In the genomic region with DNA sequence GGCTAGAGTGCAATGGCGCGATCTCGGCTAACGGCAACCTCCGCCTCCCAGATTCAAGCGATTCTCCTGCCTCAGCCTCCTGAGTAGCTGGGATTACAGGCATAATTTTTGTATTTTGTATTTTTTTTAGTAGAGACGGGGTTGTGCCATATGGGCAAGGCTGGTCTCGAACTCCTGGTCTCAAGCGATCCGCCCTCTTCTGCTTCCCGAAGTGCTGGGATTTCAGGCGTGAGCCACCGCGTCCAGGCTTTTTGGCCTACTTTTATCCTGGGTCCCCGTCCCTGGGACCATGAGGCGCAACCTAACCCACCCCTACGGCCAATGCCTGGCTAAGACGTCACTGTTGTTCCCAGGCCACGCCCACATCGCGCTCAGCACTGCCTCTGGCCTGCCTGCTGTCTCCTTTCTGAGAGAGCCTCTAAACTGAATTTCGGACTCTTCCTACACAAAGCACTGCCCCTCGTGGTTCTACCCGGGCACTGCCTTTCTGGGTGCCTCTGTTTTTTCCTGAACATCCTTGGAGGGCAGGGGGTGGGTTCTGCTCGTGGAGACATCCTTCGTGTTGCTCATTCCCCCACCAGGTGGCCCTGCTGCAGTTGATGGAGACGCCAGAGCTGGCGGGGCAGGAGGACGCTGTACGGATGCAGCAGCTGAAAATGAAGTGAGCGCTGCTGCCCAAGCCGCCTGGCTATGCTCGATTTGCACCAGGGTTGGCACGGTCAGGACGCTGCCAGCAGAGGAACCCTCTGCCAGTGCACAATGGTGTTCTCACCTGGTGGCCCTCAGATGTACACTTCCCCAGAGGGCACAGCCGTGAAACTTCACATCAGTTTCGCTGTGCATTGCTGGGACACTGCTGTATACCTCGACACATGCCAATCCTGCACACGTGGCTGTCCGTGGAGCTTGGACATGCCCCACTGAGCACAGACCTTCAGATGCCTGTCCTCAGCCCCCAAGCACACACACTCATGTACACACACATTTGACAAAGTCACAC, we compare ENCODE assay signal across 1 cellular context.
A peak's percentile ranks its signal among the peaks of the same experiment; 100 is the strongest.
TF ChIP-seq lines count a peak whose summit lies in the region.

No MANE protein-coding gene starts in this region.

TF ChIP-seq in H1, 55 proteins besides CTCF, POLR2A, EP300 and RAD21:
- TF ChIP-seq ASH2L (IDR thresholded peaks at IDR 0.05; ENCODE audit: low read length) = no peak
- TF ChIP-seq BRCA1 (IDR thresholded peaks at IDR 0.05; ENCODE audit: low read depth, low read length) = no peak
- TF ChIP-seq, protein P1, sequence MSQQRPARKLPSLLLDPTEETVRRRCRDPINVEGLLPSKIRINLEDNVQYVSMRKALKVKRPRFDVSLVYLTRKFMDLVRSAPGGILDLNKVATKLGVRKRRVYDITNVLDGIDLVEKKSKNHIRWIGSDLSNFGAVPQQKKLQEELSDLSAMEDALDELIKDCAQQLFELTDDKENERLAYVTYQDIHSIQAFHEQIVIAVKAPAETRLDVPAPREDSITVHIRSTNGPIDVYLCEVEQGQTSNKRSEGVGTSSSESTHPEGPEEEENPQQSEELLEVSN (IDR thresholded peaks at IDR 0.05) = no peak; the same call in 1 of the 2 replicates
- TF ChIP-seq KDM4A (IDR thresholded peaks at IDR 0.05; ENCODE audit: low read depth, low read length, severe bottlenecking) = no peak
- TF ChIP-seq SIN3A (conservative IDR thresholded peaks at IDR 0.05 in 1 of 2, IDR thresholded peaks at IDR 0.05 in 1 of 2; ENCODE audit: low read depth in 1 of 2, low read length in 2 of 2) = peak in 1 of 2 experiments; percentile 11; a peak in 1 of 4 replicates
- no peak for TF ChIP-seq GABPA (IDR thresholded peaks at IDR 0.05; ENCODE audit: borderline replicate concordance, insufficient read depth, low read length)
- peak; percentile 67; the same call in 1 of the 2 replicates for TF ChIP-seq SP1 (IDR thresholded peaks at IDR 0.05; ENCODE audit: low read depth, low read length)
- TF ChIP-seq SUZ12 (IDR thresholded peaks at IDR 0.05; ENCODE audit: low read length) = no peak
- TF ChIP-seq YY1 (IDR thresholded peaks at IDR 0.05; ENCODE audit: low read depth, low read length) = peak; percentile 47; the same call in 1 of the 2 replicates
- TF ChIP-seq SP4 (IDR thresholded peaks at IDR 0.05; ENCODE audit: low read length) = peak; percentile 58; the same call in 1 of the 2 replicates
- TF ChIP-seq RXRA (IDR thresholded peaks at IDR 0.05; ENCODE audit: insufficient read depth, low read depth, low read length) = no peak
- TF ChIP-seq TCF12 (IDR thresholded peaks at IDR 0.05; ENCODE audit: low read depth, low read length) = no peak
- TF ChIP-seq FOSL1 (IDR thresholded peaks at IDR 0.05; ENCODE audit: insufficient read depth, low read depth, low read length) = no peak
- TF ChIP-seq JUN (IDR thresholded peaks at IDR 0.05; ENCODE audit: low read depth, low read length) = no peak
- no peak for TF ChIP-seq RNF2 (IDR thresholded peaks at IDR 0.05; ENCODE audit: borderline replicate concordance, low read depth, low read length, missing control alignments, poor library complexity, severe bottlenecking)
- TF ChIP-seq POLR2AphosphoS5 (IDR thresholded peaks at IDR 0.05; ENCODE audit: low read depth, low read length) = peak; percentile 62
- TF ChIP-seq, protein P2, sequence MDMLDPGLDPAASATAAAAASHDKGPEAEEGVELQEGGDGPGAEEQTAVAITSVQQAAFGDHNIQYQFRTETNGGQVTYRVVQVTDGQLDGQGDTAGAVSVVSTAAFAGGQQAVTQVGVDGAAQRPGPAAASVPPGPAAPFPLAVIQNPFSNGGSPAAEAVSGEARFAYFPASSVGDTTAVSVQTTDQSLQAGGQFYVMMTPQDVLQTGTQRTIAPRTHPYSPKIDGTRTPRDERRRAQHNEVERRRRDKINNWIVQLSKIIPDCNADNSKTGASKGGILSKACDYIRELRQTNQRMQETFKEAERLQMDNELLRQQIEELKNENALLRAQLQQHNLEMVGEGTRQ (IDR thresholded peaks at IDR 0.05; ENCODE audit: low read length) = no peak
- no peak for TF ChIP-seq SAP30 (IDR thresholded peaks at IDR 0.05; ENCODE audit: insufficient read depth, insufficient replicate concordance, low read length)
- peak; percentile 19; the same call in 1 of the 2 replicates for TF ChIP-seq BACH1 (IDR thresholded peaks at IDR 0.05; ENCODE audit: low read length)
- TF ChIP-seq, protein P3, sequence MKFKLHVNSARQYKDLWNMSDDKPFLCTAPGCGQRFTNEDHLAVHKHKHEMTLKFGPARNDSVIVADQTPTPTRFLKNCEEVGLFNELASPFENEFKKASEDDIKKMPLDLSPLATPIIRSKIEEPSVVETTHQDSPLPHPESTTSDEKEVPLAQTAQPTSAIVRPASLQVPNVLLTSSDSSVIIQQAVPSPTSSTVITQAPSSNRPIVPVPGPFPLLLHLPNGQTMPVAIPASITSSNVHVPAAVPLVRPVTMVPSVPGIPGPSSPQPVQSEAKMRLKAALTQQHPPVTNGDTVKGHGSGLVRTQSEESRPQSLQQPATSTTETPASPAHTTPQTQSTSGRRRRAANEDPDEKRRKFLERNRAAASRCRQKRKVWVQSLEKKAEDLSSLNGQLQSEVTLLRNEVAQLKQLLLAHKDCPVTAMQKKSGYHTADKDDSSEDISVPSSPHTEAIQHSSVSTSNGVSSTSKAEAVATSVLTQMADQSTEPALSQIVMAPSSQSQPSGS (IDR thresholded peaks at IDR 0.05; ENCODE audit: low read length) = 0 out of 2 replicates have a peak, but pooled peaks have one; percentile 37
- no peak for TF ChIP-seq SP2 (IDR thresholded peaks at IDR 0.05; ENCODE audit: low read length)
- TF ChIP-seq, protein P4, sequence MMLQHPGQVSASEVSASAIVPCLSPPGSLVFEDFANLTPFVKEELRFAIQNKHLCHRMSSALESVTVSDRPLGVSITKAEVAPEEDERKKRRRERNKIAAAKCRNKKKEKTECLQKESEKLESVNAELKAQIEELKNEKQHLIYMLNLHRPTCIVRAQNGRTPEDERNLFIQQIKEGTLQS (IDR thresholded peaks at IDR 0.05; ENCODE audit: insufficient read depth, low read depth, low read length) = no peak
- TF ChIP-seq RFX5 (IDR thresholded peaks at IDR 0.05; ENCODE audit: borderline replicate concordance, low read depth, low read length) = no peak
- no peak for TF ChIP-seq CEBPB (IDR thresholded peaks at IDR 0.05; ENCODE audit: low read depth, low read length)
- TF ChIP-seq TAF1 (IDR thresholded peaks at IDR 0.05; ENCODE audit: low read depth, low read length) = peak; percentile 72
- no peak; the same call in 1 of the 2 replicates for TF ChIP-seq PHF8 (conservative IDR thresholded peaks at IDR 0.05; ENCODE audit: low read depth, low read length)
- TF ChIP-seq KDM5A (IDR thresholded peaks at IDR 0.05; ENCODE audit: low read length) = no peak
- TF ChIP-seq JUND (IDR thresholded peaks at IDR 0.05; ENCODE audit: low read length) = no peak
- no peak for TF ChIP-seq CBX5 (IDR thresholded peaks at IDR 0.05; ENCODE audit: low read depth, low read length)
- no peak for TF ChIP-seq SIRT6 (IDR thresholded peaks at IDR 0.05; ENCODE audit: low read length)
- TF ChIP-seq CBX8 (IDR thresholded peaks at IDR 0.05; ENCODE audit: borderline replicate concordance, low read depth, low read length) = no peak
- TF ChIP-seq CREB1 (IDR thresholded peaks at IDR 0.05) = peak; percentile 83
- TF ChIP-seq, protein P5, sequence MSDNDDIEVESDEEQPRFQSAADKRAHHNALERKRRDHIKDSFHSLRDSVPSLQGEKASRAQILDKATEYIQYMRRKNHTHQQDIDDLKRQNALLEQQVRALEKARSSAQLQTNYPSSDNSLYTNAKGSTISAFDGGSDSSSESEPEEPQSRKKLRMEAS (IDR thresholded peaks at IDR 0.05) = peak; percentile 86
- TF ChIP-seq, protein P6, sequence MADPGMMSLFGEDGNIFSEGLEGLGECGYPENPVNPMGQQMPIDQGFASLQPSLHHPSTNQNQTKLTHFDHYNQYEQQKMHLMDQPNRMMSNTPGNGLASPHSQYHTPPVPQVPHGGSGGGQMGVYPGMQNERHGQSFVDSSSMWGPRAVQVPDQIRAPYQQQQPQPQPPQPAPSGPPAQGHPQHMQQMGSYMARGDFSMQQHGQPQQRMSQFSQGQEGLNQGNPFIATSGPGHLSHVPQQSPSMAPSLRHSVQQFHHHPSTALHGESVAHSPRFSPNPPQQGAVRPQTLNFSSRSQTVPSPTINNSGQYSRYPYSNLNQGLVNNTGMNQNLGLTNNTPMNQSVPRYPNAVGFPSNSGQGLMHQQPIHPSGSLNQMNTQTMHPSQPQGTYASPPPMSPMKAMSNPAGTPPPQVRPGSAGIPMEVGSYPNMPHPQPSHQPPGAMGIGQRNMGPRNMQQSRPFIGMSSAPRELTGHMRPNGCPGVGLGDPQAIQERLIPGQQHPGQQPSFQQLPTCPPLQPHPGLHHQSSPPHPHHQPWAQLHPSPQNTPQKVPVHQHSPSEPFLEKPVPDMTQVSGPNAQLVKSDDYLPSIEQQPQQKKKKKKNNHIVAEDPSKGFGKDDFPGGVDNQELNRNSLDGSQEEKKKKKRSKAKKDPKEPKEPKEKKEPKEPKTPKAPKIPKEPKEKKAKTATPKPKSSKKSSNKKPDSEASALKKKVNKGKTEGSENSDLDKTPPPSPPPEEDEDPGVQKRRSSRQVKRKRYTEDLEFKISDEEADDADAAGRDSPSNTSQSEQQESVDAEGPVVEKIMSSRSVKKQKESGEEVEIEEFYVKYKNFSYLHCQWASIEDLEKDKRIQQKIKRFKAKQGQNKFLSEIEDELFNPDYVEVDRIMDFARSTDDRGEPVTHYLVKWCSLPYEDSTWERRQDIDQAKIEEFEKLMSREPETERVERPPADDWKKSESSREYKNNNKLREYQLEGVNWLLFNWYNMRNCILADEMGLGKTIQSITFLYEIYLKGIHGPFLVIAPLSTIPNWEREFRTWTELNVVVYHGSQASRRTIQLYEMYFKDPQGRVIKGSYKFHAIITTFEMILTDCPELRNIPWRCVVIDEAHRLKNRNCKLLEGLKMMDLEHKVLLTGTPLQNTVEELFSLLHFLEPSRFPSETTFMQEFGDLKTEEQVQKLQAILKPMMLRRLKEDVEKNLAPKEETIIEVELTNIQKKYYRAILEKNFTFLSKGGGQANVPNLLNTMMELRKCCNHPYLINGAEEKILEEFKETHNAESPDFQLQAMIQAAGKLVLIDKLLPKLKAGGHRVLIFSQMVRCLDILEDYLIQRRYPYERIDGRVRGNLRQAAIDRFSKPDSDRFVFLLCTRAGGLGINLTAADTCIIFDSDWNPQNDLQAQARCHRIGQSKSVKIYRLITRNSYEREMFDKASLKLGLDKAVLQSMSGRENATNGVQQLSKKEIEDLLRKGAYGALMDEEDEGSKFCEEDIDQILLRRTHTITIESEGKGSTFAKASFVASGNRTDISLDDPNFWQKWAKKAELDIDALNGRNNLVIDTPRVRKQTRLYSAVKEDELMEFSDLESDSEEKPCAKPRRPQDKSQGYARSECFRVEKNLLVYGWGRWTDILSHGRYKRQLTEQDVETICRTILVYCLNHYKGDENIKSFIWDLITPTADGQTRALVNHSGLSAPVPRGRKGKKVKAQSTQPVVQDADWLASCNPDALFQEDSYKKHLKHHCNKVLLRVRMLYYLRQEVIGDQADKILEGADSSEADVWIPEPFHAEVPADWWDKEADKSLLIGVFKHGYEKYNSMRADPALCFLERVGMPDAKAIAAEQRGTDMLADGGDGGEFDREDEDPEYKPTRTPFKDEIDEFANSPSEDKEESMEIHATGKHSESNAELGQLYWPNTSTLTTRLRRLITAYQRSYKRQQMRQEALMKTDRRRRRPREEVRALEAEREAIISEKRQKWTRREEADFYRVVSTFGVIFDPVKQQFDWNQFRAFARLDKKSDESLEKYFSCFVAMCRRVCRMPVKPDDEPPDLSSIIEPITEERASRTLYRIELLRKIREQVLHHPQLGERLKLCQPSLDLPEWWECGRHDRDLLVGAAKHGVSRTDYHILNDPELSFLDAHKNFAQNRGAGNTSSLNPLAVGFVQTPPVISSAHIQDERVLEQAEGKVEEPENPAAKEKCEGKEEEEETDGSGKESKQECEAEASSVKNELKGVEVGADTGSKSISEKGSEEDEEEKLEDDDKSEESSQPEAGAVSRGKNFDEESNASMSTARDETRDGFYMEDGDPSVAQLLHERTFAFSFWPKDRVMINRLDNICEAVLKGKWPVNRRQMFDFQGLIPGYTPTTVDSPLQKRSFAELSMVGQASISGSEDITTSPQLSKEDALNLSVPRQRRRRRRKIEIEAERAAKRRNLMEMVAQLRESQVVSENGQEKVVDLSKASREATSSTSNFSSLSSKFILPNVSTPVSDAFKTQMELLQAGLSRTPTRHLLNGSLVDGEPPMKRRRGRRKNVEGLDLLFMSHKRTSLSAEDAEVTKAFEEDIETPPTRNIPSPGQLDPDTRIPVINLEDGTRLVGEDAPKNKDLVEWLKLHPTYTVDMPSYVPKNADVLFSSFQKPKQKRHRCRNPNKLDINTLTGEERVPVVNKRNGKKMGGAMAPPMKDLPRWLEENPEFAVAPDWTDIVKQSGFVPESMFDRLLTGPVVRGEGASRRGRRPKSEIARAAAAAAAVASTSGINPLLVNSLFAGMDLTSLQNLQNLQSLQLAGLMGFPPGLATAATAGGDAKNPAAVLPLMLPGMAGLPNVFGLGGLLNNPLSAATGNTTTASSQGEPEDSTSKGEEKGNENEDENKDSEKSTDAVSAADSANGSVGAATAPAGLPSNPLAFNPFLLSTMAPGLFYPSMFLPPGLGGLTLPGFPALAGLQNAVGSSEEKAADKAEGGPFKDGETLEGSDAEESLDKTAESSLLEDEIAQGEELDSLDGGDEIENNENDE (IDR thresholded peaks at IDR 0.05; ENCODE audit: insufficient replicate concordance, low read length) = no peak
- no peak for TF ChIP-seq MAFK (IDR thresholded peaks at IDR 0.05; ENCODE audit: low read depth, low read length)
- TF ChIP-seq HDAC6 (IDR thresholded peaks at IDR 0.05; ENCODE audit: low read depth, low read length) = no peak
- TF ChIP-seq RBBP5 (IDR thresholded peaks at IDR 0.05; ENCODE audit: borderline replicate concordance, low read depth, low read length) = no peak
- TF ChIP-seq SIX5 (IDR thresholded peaks at IDR 0.05; ENCODE audit: low read depth, low read length) = no peak
- TF ChIP-seq HDAC2 (IDR thresholded peaks at IDR 0.05; ENCODE audit: borderline replicate concordance in 1 of 2, low read depth in 2 of 2, low read length in 2 of 2) = peak; percentile 58 to 59; a peak in 1 of 4 replicates
- no peak for TF ChIP-seq KDM1A (IDR thresholded peaks at IDR 0.05; ENCODE audit: borderline replicate concordance, low read length)
- TF ChIP-seq CHD2 (IDR thresholded peaks at IDR 0.05; ENCODE audit: low read length) = no peak
- peak; percentile 85 for TF ChIP-seq TBP (IDR thresholded peaks at IDR 0.05; ENCODE audit: low read depth, low read length)
- TF ChIP-seq BCL11A (IDR thresholded peaks at IDR 0.05; ENCODE audit: low read depth in 2 of 2, low read length in 2 of 2) = no peak
